In genomic region chr13:105552078-105552477, GRCh38 we compare ENCODE assay signal across 2 cellular contexts.
TF ChIP-seq lines count a peak whose summit lies in the region.

No MANE protein-coding gene starts in this region.

TF ChIP-seq in IMR-90, 13 proteins besides CTCF, POLR2A, EP300 and RAD21:
- TF ChIP-seq RCOR1 (IDR thresholded peaks at IDR 0.05; ENCODE audit: insufficient replicate concordance, low read length), result no peak
- no peak for TF ChIP-seq MAFK (IDR thresholded peaks at IDR 0.05; ENCODE audit: low read depth, low read length)
- peak; percentile 49 for TF ChIP-seq CEBPB (IDR thresholded peaks at IDR 0.05; ENCODE audit: low read depth, low read length)

TF ChIP-seq in H1, 55 proteins besides CTCF, POLR2A, EP300 and RAD21:
- peak; percentile 16; the same call in 1 of the 2 replicates for TF ChIP-seq CEBPB (IDR thresholded peaks at IDR 0.05; ENCODE audit: low read depth, low read length)
- no peak for TF ChIP-seq CHD7 (IDR thresholded peaks at IDR 0.05; ENCODE audit: insufficient replicate concordance, low read length)
TF ChIP-seq in H1: peak in this region for 1.
